In the genomic region with DNA sequence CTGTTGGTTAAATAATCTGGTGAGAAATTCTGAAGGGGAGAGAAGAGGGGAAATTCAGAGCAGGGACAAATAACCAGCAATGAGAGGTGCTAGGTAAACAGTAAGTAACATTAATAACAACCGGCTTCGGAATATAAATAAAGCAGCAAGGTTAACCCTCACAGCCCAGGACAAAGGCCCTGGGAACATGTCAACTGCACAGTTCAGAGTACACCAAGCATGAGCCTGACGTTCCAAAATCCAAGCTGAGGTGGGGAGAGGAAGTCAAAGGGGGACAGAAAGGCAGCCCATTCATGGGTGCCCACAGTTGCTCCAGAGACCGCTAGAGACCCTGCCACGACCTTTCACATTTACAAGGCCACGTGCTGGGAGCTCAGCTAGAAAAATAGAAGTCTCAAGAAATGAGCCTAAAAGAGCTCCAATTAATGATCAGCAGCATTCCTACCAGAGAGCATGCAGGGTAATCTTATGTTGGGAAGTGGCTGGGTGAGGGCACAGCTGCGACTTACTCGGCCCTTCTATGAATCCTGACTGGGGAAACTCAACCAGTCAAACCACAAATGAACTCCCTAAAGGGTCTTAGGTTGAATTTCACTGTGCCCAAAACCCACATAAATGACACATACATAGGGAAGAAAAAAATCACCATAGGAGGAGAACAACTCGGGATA, we compare ENCODE assay signal across 1 cellular context.
TF ChIP-seq lines count a peak whose summit lies in the region.

No MANE protein-coding gene starts in this region.

TF ChIP-seq in IMR-90, 13 proteins besides CTCF, POLR2A, EP300 and RAD21:
- TF ChIP-seq MXI1 (IDR thresholded peaks at IDR 0.05; ENCODE audit: borderline replicate concordance, low read depth, low read length) (no peak), CHD1 (IDR thresholded peaks at IDR 0.05; ENCODE audit: low read depth, low read length) (no peak)
